Comparison of ENCODE assay signal across 16 cellular contexts in genomic region chr1:108670131-108670773, GRCh38. TPM values are rescaled to one million over a fixed set of nuclear protein-coding genes. Genes with fewer than 3 reads are reported as not detected.
A peak's percentile ranks its signal among the peaks of the same experiment; 100 is the strongest.
DNase-seq lines count a peak whose midpoint lies in the region; ATAC-seq and TF ChIP-seq lines count a peak whose summit lies in the region.
"Had no signal": no experiment of that assay in that cellular context is flagged by ENCODE, and none has a peak within 500 bp of the region (broad histone marks: within the 10 kb centered on the region; RNA-seq: fewer than 3 reads in every experiment).

No MANE protein-coding gene starts in this region.

- no peaks in the 10 kb centered on the region for H3K27me3 Mint-ChIP-seq in activated T-cell treated with anti-CD3 and anti-CD28 coated beads, Interleukin-2, amount 50 U/mL, for 72 hours (ENCODE audit: low read depth)
- peaks cover 11% of the 10 kb centered on the region for H3K27me3 Mint-ChIP-seq in HFFc6 (ENCODE audit: insufficient read depth)
- no peaks in the 10 kb centered on the region for H3K27me3 Mint-ChIP-seq in activated naive CD8-positive, alpha-beta T cell

- peaks cover 0 to 2% of the 10 kb centered on the region in 2 donors for H3K36me3 Mint-ChIP-seq in activated T-cell treated with anti-CD3 and anti-CD28 coated beads, Interleukin-2, amount 50 U/mL, for 72 hours (ENCODE audit: insufficient read depth in 2 of 2)
- no peaks in the 10 kb centered on the region for H3K36me3 Mint-ChIP-seq in HFFc6 (ENCODE audit: low read depth)
- no peaks in the 10 kb centered on the region for H3K36me3 Mint-ChIP-seq in activated naive CD8-positive, alpha-beta T cell

- ATAC-seq in activated T-cell treated with anti-CD3 and anti-CD28 coated beads, Interleukin-2, amount 50 U/mL, for 72 hours (replicated peaks in 1 of 2) = peak; percentile 13 to 57
- ATAC-seq in stimulated activated naive CD8-positive, alpha-beta T cell treated with anti-CD3 and anti-CD28 coated beads, Interleukin-15, Interleukin-2, amounts not matched to agents 100 U/mL and 50 U/mL, for 24 hours = peak; percentile 63
- no peak for ATAC-seq in HG02678 (IDR thresholded peaks at IDR 0.05; ENCODE audit: unreplicated experiment)
- ATAC-seq in upper lobe of right lung = no peak

- no peak overlapping the region for H3K27ac ChIP-seq in upper lobe of right lung
- H3K27ac ChIP-seq: BLaER1 treated with 17β-estradiol and CSF1 and Interleukin-3, amounts not matched to agents 10 nM and 100 nM; Peyer's patch had no signal

- H3K4me3 Mint-ChIP-seq in activated T-cell treated with anti-CD3 and anti-CD28 coated beads, Interleukin-2, amount 50 U/mL, for 72 hours = peak overlapping the region in 1 of 2 donors; percentile 61
- no peak overlapping the region for H3K4me3 Mint-ChIP-seq in HFFc6
- H3K4me3 Mint-ChIP-seq in activated naive CD8-positive, alpha-beta T cell = no peak overlapping the region

- no peaks in the 10 kb centered on the region for H3K36me3 ChIP-seq in upper lobe of right lung
- H3K36me3 ChIP-seq: BLaER1 treated with 17β-estradiol and CSF1 and Interleukin-3, amounts not matched to agents 10 nM and 100 nM; Peyer's patch had no signal

- H3K9me3 Mint-ChIP-seq in activated T-cell treated with anti-CD3 and anti-CD28 coated beads, Interleukin-2, amount 50 U/mL, for 72 hours = peaks cover 0 to 2% of the 10 kb centered on the region in 2 donors
- H3K9me3 Mint-ChIP-seq in HFFc6 = no peaks in the 10 kb centered on the region
- H3K9me3 Mint-ChIP-seq in activated naive CD8-positive, alpha-beta T cell (ENCODE audit: low read depth) = no peaks in the 10 kb centered on the region

- H3K9me3 ChIP-seq in upper lobe of right lung = no peaks in the 10 kb centered on the region
- H3K9me3 ChIP-seq: Peyer's patch had no signal

- no peak for DNase-seq in activated T-cell treated with anti-CD3 and anti-CD28 coated beads, Interleukin-2, amount 50 U/mL, for 72 hours
- DNase-seq in activated T-cell treated with anti-CD3 and anti-CD28 coated beads for 4 hours = no peak
- peak; percentile 20 for DNase-seq in HFFc6
- DNase-seq in stimulated activated naive CD8-positive, alpha-beta T cell treated with anti-CD3 and anti-CD28 coated beads, Interleukin-15, Interleukin-2, amounts not matched to agents 100 U/mL and 50 U/mL, for 24 hours = no peak
- no peak for DNase-seq in upper lobe of right lung
- DNase-seq: DMS 273 treated with DMSO at 0.1 percent for 48 hours, NCI-H187 treated with DMSO at 0.1 percent for 48 hours, NCI-H2171, NCI-H82, Peyer's patch, SHP77 had no signal

- no peaks in the 10 kb centered on the region for H3K27me3 ChIP-seq in upper lobe of right lung
- H3K27me3 ChIP-seq: BLaER1 treated with 17β-estradiol and CSF1 and Interleukin-3, amounts not matched to agents 10 nM and 100 nM; Peyer's patch had no signal

- H3K4me1 ChIP-seq in upper lobe of right lung = no peaks in the 10 kb centered on the region
- H3K4me1 ChIP-seq: Peyer's patch had no signal

- intact Hi-C loops in upper lobe of right lung (cut with DNase I) = no loop called here

- H3K4me1 Mint-ChIP-seq in activated T-cell treated with anti-CD3 and anti-CD28 coated beads, Interleukin-2, amount 50 U/mL, for 72 hours (ENCODE audit: low read depth) = peaks cover 13% of the 10 kb centered on the region
- H3K4me1 Mint-ChIP-seq in HFFc6 (ENCODE audit: low read depth) = peaks cover 10% of the 10 kb centered on the region; the same call in 1 of the 2 replicates
- H3K4me1 Mint-ChIP-seq in activated naive CD8-positive, alpha-beta T cell (ENCODE audit: low read depth) = peaks cover 17% of the 10 kb centered on the region

- peak overlapping the region; percentile 89 for H3K27ac Mint-ChIP-seq in activated T-cell treated with anti-CD3 and anti-CD28 coated beads, Interleukin-2, amount 50 U/mL, for 72 hours
- H3K27ac Mint-ChIP-seq in HFFc6 = no peak overlapping the region
- peak overlapping the region; percentile 66 for H3K27ac Mint-ChIP-seq in activated naive CD8-positive, alpha-beta T cell

- TF ChIP-seq CTCF in HFFc6 (IDR thresholded peaks at IDR 0.05) = no peak
- TF ChIP-seq CTCF in upper lobe of right lung (IDR thresholded peaks at IDR 0.05) = no peak

- H3K4me3 ChIP-seq in upper lobe of right lung = no peak overlapping the region
- H3K4me3 ChIP-seq: BLaER1 treated with 17β-estradiol and CSF1 and Interleukin-3, amounts not matched to agents 10 nM and 100 nM; Peyer's patch had no signal

RNA-seq across cellular contexts. Expression of gene HENMT1, which starts 9.4 kb away (rescaled TPM):
- 10 to 100 TPM; 21.1 to 25.1 TPM for total RNA-seq in activated T-cell treated with anti-CD3 and anti-CD28 coated beads, Interleukin-2, amount 50 U/mL, for 72 hours
- total RNA-seq in HFFc6 (2021; fragmentation: NEBNext Ultra II Directional; extraction: Animal tissue kit (Norgen Biotek cat#: 25700)) = 1 to 10 TPM in 2 of 6 experiments, under 1 TPM in 4; 0.37 to 2.7 (median 0.45) TPM
- 5.6 TPM for total RNA-seq in upper lobe of right lung
- total RNA-seq: H4 had no signal

RNA-seq across cellular contexts. Expression of gene PRPF38B, which starts 21.9 kb away (rescaled TPM):
- total RNA-seq in activated T-cell treated with anti-CD3 and anti-CD28 coated beads, Interleukin-2, amount 50 U/mL, for 72 hours = 10 to 100 TPM; 86.3 to 87.4 TPM
- total RNA-seq in HFFc6 (2021; fragmentation: NEBNext Ultra II Directional; extraction: Animal tissue kit (Norgen Biotek cat#: 25700)) = 10 to 100 TPM; 19.9 to 24.1 (median 23.7) TPM
- total RNA-seq in upper lobe of right lung = 39.3 TPM

RNA-seq across cellular contexts. Expression of gene FNDC7, which starts 42.5 kb away (rescaled TPM):
- total RNA-seq in activated T-cell treated with anti-CD3 and anti-CD28 coated beads, Interleukin-2, amount 50 U/mL, for 72 hours = under 1 TPM; 0.14 to 0.26 TPM
- total RNA-seq in HFFc6 (2021; fragmentation: NEBNext Ultra II Directional; extraction: Animal tissue kit (Norgen Biotek cat#: 25700)) = under 1 TPM in 1 of 6 experiments, not detected in 5; 0.08 TPM
- not detected for total RNA-seq in upper lobe of right lung
- total RNA-seq: H4, NCI-H460, Peyer's patch had no signal

Comparison
In these comparisons a context has a peak if more than half of its experiments do, and no peak if none do; other contexts are left out.
1. ATAC-seq: peak in activated T-cell treated with anti-CD3 and anti-CD28 coated beads, Interleukin-2, amount 50 U/mL, for 72 hours (2 of 2) and stimulated activated naive CD8-positive, alpha-beta T cell treated with anti-CD3 and anti-CD28 coated beads, Interleukin-15, Interleukin-2, amounts not matched to agents 100 U/mL and 50 U/mL, for 24 hours (single experiment); none in HG02678 (single experiment) and upper lobe of right lung (single experiment).